11 cellular contexts compared by ENCODE assay signal in the genomic region with DNA sequence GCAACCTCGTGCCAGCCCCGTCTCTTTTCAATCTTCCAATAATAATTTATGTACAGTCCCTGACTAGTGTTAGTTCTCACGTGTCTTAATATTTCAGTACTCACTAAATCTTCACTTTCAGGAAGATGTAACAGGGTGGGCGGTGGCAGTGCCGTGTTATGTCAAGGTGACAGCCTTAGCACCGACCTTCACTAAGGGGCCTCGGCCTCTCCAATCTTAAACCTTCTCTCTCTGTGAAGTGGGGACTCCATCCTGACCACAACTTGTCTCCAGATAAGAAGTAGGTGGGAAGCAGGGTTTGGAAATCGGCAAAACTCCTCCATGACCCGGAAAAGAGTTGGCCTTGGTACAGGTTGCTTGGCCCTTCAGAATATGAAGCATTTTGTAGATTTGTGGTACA. TPM values are rescaled to one million over a fixed set of nuclear protein-coding genes. Genes with fewer than 3 reads are reported as not detected.
A peak's percentile ranks its signal among the peaks of the same experiment; 100 is the strongest.
DNase-seq lines count a peak whose midpoint lies in the region; ATAC-seq and TF ChIP-seq lines count a peak whose summit lies in the region.
"Had no signal": no experiment of that assay in that cellular context is flagged by ENCODE, and none has a peak within 500 bp of the region (broad histone marks: within the 10 kb centered on the region; RNA-seq: fewer than 3 reads in every experiment).

No MANE protein-coding gene starts in this region.

- H3K27me3 ChIP-seq in left ventricle myocardium inferior (ENCODE audit: low read depth) = no peaks in the 10 kb centered on the region
- no peaks in the 10 kb centered on the region for H3K27me3 ChIP-seq in heart left ventricle
- H3K27me3 ChIP-seq in iPS-20b (ENCODE audit: insufficient read depth, low read length) = no peaks in the 10 kb centered on the region
- no peaks in the 10 kb centered on the region for H3K27me3 ChIP-seq in upper lobe of right lung
- no peaks in the 10 kb centered on the region for H3K27me3 ChIP-seq in right atrium auricular region
- H3K27me3 ChIP-seq: SJCRH30 had no signal

- H3K9me3 Mint-ChIP-seq in activated naive CD4-positive, alpha-beta T cell treated with anti-CD3 and anti-CD28 coated beads, Interleukin-2, amount 50 U/mL, for 24 hours = no peaks in the 10 kb centered on the region

- DNase-seq in left ventricle myocardium inferior (no peak), heart left ventricle (no peak), upper lobe of right lung (no peak), lower leg skin (ENCODE audit: low spot score in 2 of 2) (no peak), right atrium auricular region (ENCODE audit: low spot score) (no peak)
- DNase-seq: DMS 273 treated with DMSO at 0.1 percent for 48 hours, SJCRH30 had no signal

- peak overlapping the region; percentile 100 for H3K9ac ChIP-seq in iPS-20b (ENCODE audit: low read depth, low read length)

- intact Hi-C loops in left ventricle myocardium inferior (cut with micrococcal nuclease) = loop anchor here (10.0 kb wide), 1 partner anchor 73 kb away; no protein-coding TSS in a partner anchor
- intact Hi-C loops in heart left ventricle (cut with DNase I) = loop anchor here in 3 of 10 donors (5.0 to 10.0 kb wide), 2 partner anchors 95 to 353 kb away; a partner anchor contains a TSS
- intact Hi-C loops in upper lobe of right lung (cut with DNase I) = loop anchor here (10.0 kb wide), 1 partner anchor 73 kb away; no protein-coding TSS in a partner anchor
- intact Hi-C loops in lower leg skin (cut with DNase I; ENCODE audit: low total_unique reads) = no loop called here

- no peak overlapping the region for H3K27ac ChIP-seq in left ventricle myocardium inferior (replicated peaks)
- H3K27ac ChIP-seq in heart left ventricle = peak overlapping the region in 1 of 12 donors; percentile 10
- no peak overlapping the region for H3K27ac ChIP-seq in iPS-20b (ENCODE audit: low read length)
- H3K27ac ChIP-seq in upper lobe of right lung = no peak overlapping the region
- H3K27ac ChIP-seq in right atrium auricular region = no peak overlapping the region
- H3K27ac ChIP-seq: SJCRH30 had no signal

- peaks cover 47% of the 10 kb centered on the region for H3K4me1 Mint-ChIP-seq in activated naive CD4-positive, alpha-beta T cell treated with anti-CD3 and anti-CD28 coated beads, Interleukin-2, amount 50 U/mL, for 24 hours

- peak overlapping the region; percentile 92 for H3K4me3 Mint-ChIP-seq in activated naive CD4-positive, alpha-beta T cell treated with anti-CD3 and anti-CD28 coated beads, Interleukin-2, amount 50 U/mL, for 24 hours

- no peaks in the 10 kb centered on the region for H3K9me3 ChIP-seq in left ventricle myocardium inferior (replicated peaks)
- no peaks in the 10 kb centered on the region for H3K9me3 ChIP-seq in heart left ventricle
- no peaks in the 10 kb centered on the region for H3K9me3 ChIP-seq in iPS-20b (ENCODE audit: insufficient read depth, low read depth, low read length)
- H3K9me3 ChIP-seq in upper lobe of right lung = no peaks in the 10 kb centered on the region
- no peaks in the 10 kb centered on the region for H3K9me3 ChIP-seq in right atrium auricular region
- H3K9me3 ChIP-seq: SJCRH30 had no signal

- no peak for ATAC-seq in heart left ventricle
- ATAC-seq in upper lobe of right lung = no peak
- no peak for ATAC-seq in GM19452 (IDR thresholded peaks at IDR 0.05; ENCODE audit: unreplicated experiment)

- TF ChIP-seq POLR2A in heart left ventricle (IDR thresholded peaks at IDR 0.05) = no peak
- no peak for TF ChIP-seq POLR2A in lower leg skin (IDR thresholded peaks at IDR 0.05)

- TF ChIP-seq CTCF in left ventricle myocardium inferior (IDR thresholded peaks at IDR 0.05; ENCODE audit: borderline replicate concordance) (no peak), heart left ventricle (IDR thresholded peaks at IDR 0.05) (no peak), upper lobe of right lung (IDR thresholded peaks at IDR 0.05) (no peak), lower leg skin (IDR thresholded peaks at IDR 0.05) (no peak), right atrium auricular region (IDR thresholded peaks at IDR 0.05) (no peak)

- H3K36me3 ChIP-seq in left ventricle myocardium inferior = peaks cover 57% of the 10 kb centered on the region
- H3K36me3 ChIP-seq in heart left ventricle = peaks cover 0 to 62% (median 57%) of the 10 kb centered on the region in 9 donors
- peaks cover 63% of the 10 kb centered on the region for H3K36me3 ChIP-seq in iPS-20b (ENCODE audit: insufficient read depth, low read depth, low read length)
- H3K36me3 ChIP-seq in upper lobe of right lung = peaks cover 57% of the 10 kb centered on the region
- peaks cover 56% of the 10 kb centered on the region for H3K36me3 ChIP-seq in right atrium auricular region

- H3K36me3 Mint-ChIP-seq in activated naive CD4-positive, alpha-beta T cell treated with anti-CD3 and anti-CD28 coated beads, Interleukin-2, amount 50 U/mL, for 24 hours = peaks cover 30% of the 10 kb centered on the region

- peaks cover 65% of the 10 kb centered on the region for H3K4me1 ChIP-seq in left ventricle myocardium inferior
- H3K4me1 ChIP-seq in heart left ventricle = peaks cover 6 to 62% (median 32%) of the 10 kb centered on the region in 12 donors
- peaks cover 35% of the 10 kb centered on the region for H3K4me1 ChIP-seq in iPS-20b (ENCODE audit: insufficient read depth, low read length)
- H3K4me1 ChIP-seq in upper lobe of right lung = peaks cover 41% of the 10 kb centered on the region
- H3K4me1 ChIP-seq in right atrium auricular region = peaks cover 0 to 36% of the 10 kb centered on the region in 2 donors

- no peaks in the 10 kb centered on the region for H3K27me3 Mint-ChIP-seq in activated naive CD4-positive, alpha-beta T cell treated with anti-CD3 and anti-CD28 coated beads, Interleukin-2, amount 50 U/mL, for 24 hours

- H3K4me3 ChIP-seq in left ventricle myocardium inferior (peak overlapping the region; percentile 95), heart left ventricle (peak overlapping the region in 6 of 12 donors; percentile 85 to 94 (median 90)), iPS-20b (ENCODE audit: low read length) (peak overlapping the region; percentile 100), upper lobe of right lung (peak overlapping the region; percentile 92), lower leg skin (ENCODE audit: low read depth, poor library complexity, severe bottlenecking) (no peak overlapping the region), right atrium auricular region (no peak overlapping the region)

- 72 to 88% (median 78%) methylated on average over 9 of the region's 9 CpGs for WGBS in heart left ventricle, 4 donors
- 67 to 78% methylated on average over 9 of the region's 9 CpGs for WGBS in lower leg skin, 2 donors

- H3K27ac Mint-ChIP-seq in activated naive CD4-positive, alpha-beta T cell treated with anti-CD3 and anti-CD28 coated beads, Interleukin-2, amount 50 U/mL, for 24 hours = peak overlapping the region; percentile 95

RNA-seq across cellular contexts. Expression of a gene that starts 1.8 kb away (rescaled TPM):
- total RNA-seq in left ventricle myocardium inferior (611 TPM), heart left ventricle (1,000 to 10,000 TPM in 1 of 9 donors, 100 to 1,000 TPM in 8; 161 to 1,072 (median 585) TPM), upper lobe of right lung (1,667 TPM), lower leg skin (1,000 to 10,000 TPM; 1,327 to 3,048 (median 2,121) TPM), right atrium auricular region (100 to 1,000 TPM; 108 to 415 TPM)
- polyA plus RNA-seq in heart left ventricle = 1,000 to 10,000 TPM in 1 of 2 donors, 100 to 1,000 TPM in 1; 840 to 1,676 TPM

RNA-seq across cellular contexts. Expression of a gene that starts 15.2 kb away (rescaled TPM):
- not detected for total RNA-seq in left ventricle myocardium inferior
- total RNA-seq in heart left ventricle = under 1 TPM in 3 of 9 donors, not detected in 6; 0.37 to 0.88 (median 0.45) TPM
- under 1 TPM in 1 of 2 donors, not detected in 1; 0.51 TPM for polyA plus RNA-seq in heart left ventricle
- 1.4 TPM for total RNA-seq in upper lobe of right lung
- total RNA-seq in lower leg skin = under 1 TPM in 1 of 4 donors, not detected in 3; 0.81 TPM
- total RNA-seq in right atrium auricular region = 1 to 10 TPM in 1 of 2 donors, not detected in 1; 1.1 TPM
- total RNA-seq: lung microvascular endothelial cell had no signal

RNA-seq across cellular contexts. Expression of a gene that starts 17.0 kb away (rescaled TPM):
- not detected for total RNA-seq in left ventricle myocardium inferior
- not detected for total RNA-seq in heart left ventricle
- polyA plus RNA-seq in heart left ventricle = not detected
- total RNA-seq in upper lobe of right lung = not detected
- total RNA-seq in lower leg skin = not detected
- total RNA-seq in right atrium auricular region = not detected
- total RNA-seq: lung microvascular endothelial cell, SJCRH30 had no signal

RNA-seq across cellular contexts. Expression of a gene that starts 17.4 kb away (rescaled TPM):
- total RNA-seq in left ventricle myocardium inferior = not detected
- total RNA-seq in heart left ventricle = not detected
- not detected for polyA plus RNA-seq in heart left ventricle
- total RNA-seq in upper lobe of right lung = not detected
- not detected for total RNA-seq in lower leg skin
- not detected for total RNA-seq in right atrium auricular region
- total RNA-seq: lung microvascular endothelial cell, SJCRH30 had no signal

RNA-seq across cellular contexts. Expression of a gene that starts 21.1 kb away (rescaled TPM):
- total RNA-seq in left ventricle myocardium inferior (28.3 TPM), heart left ventricle (10 to 100 TPM; 22.8 to 89.2 (median 27.2) TPM), upper lobe of right lung (197 TPM), lower leg skin (10 to 100 TPM; 56.9 to 94.3 (median 68.7) TPM), right atrium auricular region (10 to 100 TPM; 27.3 to 45.8 TPM)
- 10 to 100 TPM; 32.1 to 44.1 TPM for polyA plus RNA-seq in heart left ventricle

Comparison
In these comparisons a context has a peak if more than half of its experiments do, and no peak if none do; other contexts are left out.
1. H3K4me3 ChIP-seq: peak in left ventricle myocardium inferior (single experiment), iPS-20b (single experiment) and upper lobe of right lung (single experiment); none in lower leg skin (single experiment) and right atrium auricular region (0 of 2).